In the genomic region with DNA sequence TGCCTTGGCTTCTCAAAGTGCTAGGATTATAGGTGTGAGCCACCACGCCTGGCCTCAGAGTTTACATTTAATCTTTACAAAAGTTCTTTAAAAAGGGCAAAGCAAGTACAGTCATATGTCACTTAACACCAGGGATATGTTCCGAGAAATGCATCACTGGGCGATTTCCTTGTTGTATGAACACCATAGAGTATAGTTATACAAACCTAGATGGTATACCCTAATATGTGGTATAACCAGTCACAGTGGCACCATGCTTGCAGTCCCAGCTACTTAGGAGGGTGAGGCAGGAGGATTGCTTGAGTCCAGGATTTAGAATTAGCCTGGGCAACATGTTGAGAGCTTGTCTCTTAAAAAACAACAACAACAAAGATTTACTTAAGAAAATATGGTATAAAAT, we compare ENCODE assay signal across 25 cellular contexts.
"Had no signal": no experiment of that assay in that cellular context is flagged by ENCODE, and none has a peak within 500 bp of the region (broad histone marks: within the 10 kb centered on the region; RNA-seq: fewer than 3 reads in every experiment).

No MANE protein-coding gene starts in this region.

- H3K4me3 ChIP-seq: adrenal gland, SK-N-MC had no signal

- H3K4me3 Mint-ChIP-seq: activated B cell treated with CpG ODN at 0.5 μM for 24 hours; activated CD4-positive, alpha-beta memory T cell treated with anti-CD3 and anti-CD28 coated beads, Interleukin-2, amount 10 ng/mL, durations not matched to agents 7 days and 5 days; activated T-cell treated with anti-CD3 and anti-CD28 coated beads, Interleukin-2, amount 50 U/mL, for 4 hours; T-cell had no signal

- ATAC-seq: activated T-cell treated with anti-CD3 and anti-CD28 coated beads, Interleukin-2, amount 50 U/mL, for 4 hours; Right ventricle myocardium inferior; T-cell had no signal

- H3K9me3 ChIP-seq: adrenal gland had no signal

- DNase-seq: activated B cell treated with CpG ODN at 0.5 μM for 24 hours; activated CD4-positive, alpha-beta memory T cell treated with anti-CD3 and anti-CD28 coated beads, Interleukin-2, amount 10 ng/mL, durations not matched to agents 7 days and 5 days; activated CD4-positive, alpha-beta T cell treated with anti-CD3 and anti-CD28 coated beads for 1 hour; activated CD4-positive, alpha-beta T cell treated with anti-CD3 and anti-CD28 coated beads, Interleukin-2, amount 50 U/mL, for 1 hour; activated CD8-positive, alpha-beta memory T cell treated with anti-CD3 and anti-CD28 coated beads, Interleukin-2, amount 50 U/mL, for 48 hours; activated T-cell treated with anti-CD3 and anti-CD28 coated beads, Interleukin-2, amount 50 U/mL, for 4 hours; adrenal gland; anterior cingulate cortex; MM.1S; NCI-H1105; NCI-H1436; NCI-H1694 treated with DMSO at 0.1 percent for 48 hours; NCI-H2029 treated with DMSO at 0.1 percent for 48 hours; NCI-H345; NCI-H510A; NCI-H526 treated with DMSO at 0.1 percent for 48 hours; NCI-H82; RPMI8226; T-cell; T-helper 2 cell; T1000 had no signal

- H3K27me3 ChIP-seq: adrenal gland had no signal

- H3K27ac ChIP-seq: adrenal gland, SK-N-MC had no signal

- H3K27me3 Mint-ChIP-seq: activated B cell treated with CpG ODN at 0.5 μM for 24 hours; activated CD4-positive, alpha-beta memory T cell treated with anti-CD3 and anti-CD28 coated beads, Interleukin-2, amount 10 ng/mL, durations not matched to agents 7 days and 5 days; T-cell had no signal

- H3K4me1 ChIP-seq: adrenal gland had no signal

- H3K27ac Mint-ChIP-seq: activated B cell treated with CpG ODN at 0.5 μM for 24 hours; activated CD4-positive, alpha-beta memory T cell treated with anti-CD3 and anti-CD28 coated beads, Interleukin-2, amount 10 ng/mL, durations not matched to agents 7 days and 5 days; activated naive CD4-positive, alpha-beta T cell treated with anti-CD3 and anti-CD28 coated beads, Interleukin-2, amount 50 U/mL, for 72 hours; activated T-helper 2 cell treated with anti-CD3 and anti-CD28 coated beads, Interferon-gamma antibody, Interleukin-2, Interleukin-4, amounts not matched to agents 10 μg/mL and 5 μg/mL and 100 μg/mL, durations not matched to agents 14 hours and 24 hours and 36 hours; T-cell had no signal

- H3K36me3 ChIP-seq: adrenal gland had no signal

- H3K9me3 Mint-ChIP-seq: activated B cell treated with CpG ODN at 0.5 μM for 24 hours; activated CD4-positive, alpha-beta memory T cell treated with anti-CD3 and anti-CD28 coated beads, Interleukin-2, amount 10 ng/mL, durations not matched to agents 7 days and 5 days; activated naive CD4-positive, alpha-beta T cell treated with anti-CD3 and anti-CD28 coated beads, Interleukin-2, amount 50 U/mL, for 72 hours; activated T-cell treated with anti-CD3 and anti-CD28 coated beads, Interleukin-2, amount 50 U/mL, for 4 hours; activated T-helper 2 cell treated with anti-CD3 and anti-CD28 coated beads, Interferon-gamma antibody, Interleukin-2, Interleukin-4, amounts not matched to agents 10 μg/mL and 5 μg/mL and 100 μg/mL, durations not matched to agents 14 hours and 24 hours and 36 hours; T-cell had no signal
